ENCODE assay signal across 11 cellular contexts in the genomic region with DNA sequence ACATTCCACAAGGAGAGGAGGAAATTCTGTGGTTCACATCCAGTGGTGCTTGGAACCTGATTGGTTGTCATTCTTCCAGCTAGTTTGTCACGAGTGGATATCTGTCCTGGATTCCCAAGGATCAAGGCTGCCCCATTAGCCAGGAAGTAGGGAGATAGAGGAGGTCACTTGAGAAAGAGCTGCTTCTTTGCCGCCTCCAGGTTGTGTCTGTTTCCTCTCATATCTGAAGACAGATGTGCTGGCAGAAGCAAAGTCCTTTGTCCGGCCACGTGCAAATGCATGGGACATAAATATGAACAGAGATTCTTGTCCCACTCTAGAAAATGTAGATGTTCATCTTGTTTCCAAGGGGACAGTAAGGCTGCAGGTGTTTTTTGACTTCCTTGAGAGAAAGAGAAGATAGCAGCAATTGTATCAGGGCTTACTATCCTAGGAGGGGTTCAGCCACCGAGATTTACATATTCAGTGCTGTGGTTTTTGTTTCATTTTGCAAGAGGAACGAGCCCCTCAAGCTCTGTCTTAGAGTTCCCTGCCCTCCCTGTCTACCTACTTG.
DNase-seq lines count a peak whose midpoint lies in the region; ATAC-seq and TF ChIP-seq lines count a peak whose summit lies in the region.
"Had no signal": no experiment of that assay in that cellular context is flagged by ENCODE, and none has a peak within 500 bp of the region (broad histone marks: within the 10 kb centered on the region; RNA-seq: fewer than 3 reads in every experiment).

No MANE protein-coding gene starts in this region.

- H3K27me3 ChIP-seq in MM.1S (replicated peaks; ENCODE audit: insufficient read depth, low read length): no peaks in the 10 kb centered on the region

- no peaks in the 10 kb centered on the region for H3K9me2 ChIP-seq in MM.1S (replicated peaks; ENCODE audit: insufficient read depth, low read length)

- peak overlapping the region in 4 of 10 donors; percentile 23 to 54 (median 36) for H3K27ac Mint-ChIP-seq in naive thymus-derived CD8-positive, alpha-beta T cell
- H3K27ac Mint-ChIP-seq: brain; T-helper 2 cell treated with Interferon-gamma antibody and Interleukin-4, amounts not matched to agents 5 μg/mL and 100 μg/mL, for 36 hours had no signal

- H3K4me1 Mint-ChIP-seq in naive thymus-derived CD8-positive, alpha-beta T cell: peaks cover 3 to 30% (median 20%) of the 10 kb centered on the region in 4 donors
- H3K4me1 Mint-ChIP-seq: brain had no signal

- peaks cover 0 to 37% (median 21%) of the 10 kb centered on the region in 5 donors for H3K27me3 Mint-ChIP-seq in naive thymus-derived CD8-positive, alpha-beta T cell

- no peaks in the 10 kb centered on the region for H3K9me3 Mint-ChIP-seq in naive thymus-derived CD8-positive, alpha-beta T cell
- H3K9me3 Mint-ChIP-seq: brain; T-helper 2 cell treated with Interferon-gamma antibody and Interleukin-4, amounts not matched to agents 5 μg/mL and 100 μg/mL, for 36 hours had no signal

- H3K4me1 ChIP-seq in MM.1S (ENCODE audit: low read length): 0 out of 2 replicates have a peak, but pooled peaks cover 5% of the 10 kb centered on the region
- H3K4me1 ChIP-seq: Caco-2 had no signal

- peak overlapping the region; percentile 96 for H3K4me2 ChIP-seq in MM.1S (ENCODE audit: low read depth, low read length)

- H3K36me3 ChIP-seq in MM.1S (replicated peaks; ENCODE audit: insufficient read depth, low read length): no peaks in the 10 kb centered on the region

- DNase-seq in MM.1S (peak; percentile 70), Ammon's horn (ENCODE audit: low spot score) (no peak), Right ventricle myocardium superior (no peak)
- DNase-seq in naive thymus-derived CD8-positive, alpha-beta T cell: no peak
- no peak for DNase-seq in stimulated activated CD4-positive, alpha-beta T cell treated with anti-CD3 and anti-CD28 coated beads, Interleukin-15, amount 100 ng/mL, for 24 hours
- DNase-seq: Caco-2, NCI-H774 had no signal

- H3K27ac ChIP-seq in MM.1S (ENCODE audit: low read length): peak overlapping the region; percentile 67; the same call in 1 of the 2 replicates

- peak overlapping the region in 7 of 10 donors; percentile 18 to 77 (median 38) for H3K4me3 Mint-ChIP-seq in naive thymus-derived CD8-positive, alpha-beta T cell
- H3K4me3 Mint-ChIP-seq: brain; T-helper 2 cell treated with Interferon-gamma antibody and Interleukin-4, amounts not matched to agents 5 μg/mL and 100 μg/mL, for 36 hours had no signal

- peak; percentile 44 for ATAC-seq in GM18907 (IDR thresholded peaks at IDR 0.05; ENCODE audit: unreplicated experiment)
- peak; percentile 80 for ATAC-seq in HG02642 (IDR thresholded peaks at IDR 0.05; ENCODE audit: poor library complexity, unreplicated experiment)
- ATAC-seq in naive thymus-derived CD8-positive, alpha-beta T cell: peak in 1 of 2 donors; percentile 46
- ATAC-seq in Right ventricle myocardium superior (ENCODE audit: poor library complexity): no peak

- no peaks in the 10 kb centered on the region for H3K79me2 ChIP-seq in MM.1S (ENCODE audit: low read length)

- intact Hi-C loops in Right ventricle myocardium superior (cut with DNase I): no loop called here

- peak overlapping the region; percentile 62 for H3K4me3 ChIP-seq in MM.1S (ENCODE audit: low read length)

- no peaks in the 10 kb centered on the region for H3K36me3 Mint-ChIP-seq in naive thymus-derived CD8-positive, alpha-beta T cell
- H3K36me3 Mint-ChIP-seq: brain had no signal

- no peaks in the 10 kb centered on the region for H4K20me1 ChIP-seq in MM.1S (ENCODE audit: insufficient read depth, low read length)

- peak overlapping the region; percentile 97 for H2AFZ ChIP-seq in MM.1S (ENCODE audit: low read length)

- peak overlapping the region; percentile 52 for H3K9ac ChIP-seq in MM.1S (ENCODE audit: low read length)

- TF ChIP-seq CTCF in MM.1S (IDR thresholded peaks at IDR 0.05; ENCODE audit: low read length): no peak

- H3F3A ChIP-seq in MM.1S (ENCODE audit: insufficient read depth, low read length): peaks cover 15% of the 10 kb centered on the region

- H3K9me3 ChIP-seq in MM.1S (replicated peaks; ENCODE audit: insufficient read depth, low read length): no peaks in the 10 kb centered on the region
- H3K9me3 ChIP-seq: Caco-2 had no signal

- POLR2A ChIA-PET in naive thymus-derived CD8-positive, alpha-beta T cell (lab: Charles Lee): no interaction called here
